ENCODE assay signal across 8 cellular contexts in the genomic region with DNA sequence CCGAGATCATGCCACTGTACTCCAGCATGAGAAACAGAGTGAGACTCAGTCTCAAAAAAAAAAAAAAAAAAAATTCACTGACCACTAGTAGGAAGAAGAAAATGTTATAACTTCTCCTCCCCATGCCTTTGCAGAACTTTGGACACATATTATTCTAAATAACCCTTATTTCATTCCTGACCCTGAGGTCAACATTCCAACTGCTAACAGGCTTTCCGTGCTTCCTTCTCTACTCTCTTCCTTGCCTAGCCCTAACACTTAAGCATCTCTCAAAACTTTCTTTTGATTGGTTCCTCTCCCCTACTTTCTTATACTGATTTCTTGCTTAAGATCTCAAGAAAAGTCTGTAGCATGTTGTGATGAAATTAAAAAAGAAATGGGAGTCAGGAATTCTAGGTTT.
"Had no signal": no experiment of that assay in that cellular context is flagged by ENCODE, and none has a peak within 500 bp of the region (broad histone marks: within the 10 kb centered on the region; RNA-seq: fewer than 3 reads in every experiment).

No MANE protein-coding gene starts in this region.

- H3K27ac ChIP-seq: HL-60, KMS-11 had no signal

- FAIRE-seq: H1, H54 had no signal

- DNase-seq: H9, HCEC 1CT, KBM-7 had no signal

- H3K9ac ChIP-seq: KMS-11 had no signal

- ATAC-seq: GM23338 had no signal

- H3K4me2 ChIP-seq: GM23338, KMS-11 had no signal

- H2AFZ ChIP-seq: GM23338 had no signal

- H3K4me3 ChIP-seq: GM23338 had no signal
